8 cellular contexts compared by ENCODE assay signal in genomic region chr20:10511507-10512231, GRCh38.
DNase-seq lines count a peak whose midpoint lies in the region; ATAC-seq and TF ChIP-seq lines count a peak whose summit lies in the region.

No MANE protein-coding gene starts in this region.

- H2BK120ac ChIP-seq in neuronal stem cell (ENCODE audit: low read depth, low read length) = no peak overlapping the region

- H3K4me1 ChIP-seq in CD4-positive, CD25-positive, alpha-beta regulatory T cell (ENCODE audit: control insufficient read depth, insufficient read depth, low read length, poor library complexity, severe bottlenecking) = peaks cover 21% of the 10 kb centered on the region
- H3K4me1 ChIP-seq in PC-3 (ENCODE audit: insufficient read depth, low read length) = peaks cover 35% of the 10 kb centered on the region
- H3K4me1 ChIP-seq in neuronal stem cell (ENCODE audit: control insufficient read depth in 2 of 2, insufficient read depth in 1 of 2, low read depth in 1 of 2, low read length in 2 of 2) = peaks cover 8 to 13% of the 10 kb centered on the region in 2 donors
- H3K4me1 ChIP-seq in subcutaneous abdominal adipose tissue (ENCODE audit: control insufficient read depth in 5 of 5, insufficient read depth in 5 of 5, low read length in 5 of 5) = peaks cover 8 to 61% (median 53%) of the 10 kb centered on the region in 5 donors

- peak overlapping the region in 3 of 4 donors; percentile 49 to 70 (median 51) for H3K4me3 Mint-ChIP-seq in CD4-positive, CD25-positive, alpha-beta regulatory T cell
- H3K4me3 Mint-ChIP-seq in activated T-cell treated with anti-CD3 and anti-CD28 coated beads, Interleukin-2, amount 50 U/mL, for 24 hours = no peak overlapping the region

- peaks cover 15 to 36% (median 35%) of the 10 kb centered on the region in 4 donors for H3K4me1 Mint-ChIP-seq in CD4-positive, CD25-positive, alpha-beta regulatory T cell
- H3K4me1 Mint-ChIP-seq in activated T-cell treated with anti-CD3 and anti-CD28 coated beads, Interleukin-2, amount 50 U/mL, for 24 hours (ENCODE audit: low read depth) = peaks cover 34% of the 10 kb centered on the region

- intact Hi-C loops in PC-3 (cut with micrococcal nuclease) = loop anchor here (1.0 to 5.0 kb wide), 2 partner anchors 10 to 44 kb away; no protein-coding TSS in a partner anchor

- H4K20me1 ChIP-seq in PC-3 (ENCODE audit: low read length) = no peaks in the 10 kb centered on the region

- H3K27ac ChIP-seq in CD4-positive, CD25-positive, alpha-beta regulatory T cell (ENCODE audit: insufficient read depth, low read length, poor library complexity, severe bottlenecking) = no peak overlapping the region
- H3K27ac ChIP-seq in PC-3 (ENCODE audit: low read length) = peak overlapping the region; percentile 76
- no peak overlapping the region for H3K27ac ChIP-seq in neuronal stem cell (replicated peaks; ENCODE audit: low read length)
- H3K27ac ChIP-seq in subcutaneous abdominal adipose tissue (ENCODE audit: low read depth, low read length) = peak overlapping the region; percentile 77

- TF ChIP-seq CTCF in PC-3 (conservative IDR thresholded peaks at IDR 0.05; ENCODE audit: low read depth, low read length) = no peak
- TF ChIP-seq CTCF in fibroblast of mammary gland (conservative IDR thresholded peaks at IDR 0.05; ENCODE audit: control insufficient read depth, insufficient read depth, low read depth, low read length) = no peak

- H3K14ac ChIP-seq in neuronal stem cell (ENCODE audit: low read length) = no peak overlapping the region

- H3K27ac Mint-ChIP-seq in CD4-positive, CD25-positive, alpha-beta regulatory T cell = peak overlapping the region; percentile 20 to 91 (median 62)
- H3K27ac Mint-ChIP-seq in activated T-cell treated with anti-CD3 and anti-CD28 coated beads, Interleukin-2, amount 50 U/mL, for 24 hours = peak overlapping the region; percentile 84

- peak overlapping the region; percentile 42 for H3K4me2 ChIP-seq in PC-3 (ENCODE audit: low read length)
- H3K4me2 ChIP-seq in neuronal stem cell (ENCODE audit: insufficient read depth, low read length, poor library complexity, severe bottlenecking) = no peak overlapping the region

- peak overlapping the region; percentile 26 for H3K9ac ChIP-seq in PC-3 (ENCODE audit: low read length)
- no peak overlapping the region for H3K9ac ChIP-seq in neuronal stem cell (ENCODE audit: low read depth, low read length, poor library complexity)
- H3K9ac ChIP-seq in subcutaneous abdominal adipose tissue (ENCODE audit: low read length in 5 of 5) = no peak overlapping the region

- POLR2A ChIA-PET in PC-3 (lab: Charles Lee; ENCODE audit: unreplicated experiment) = interaction anchor here (0.5 to 0.6 kb wide), 2 partner anchors 87 to 413 kb away, joined by 3 read pairs; no protein-coding TSS in a partner anchor

- DNase-seq in CD4-positive, CD25-positive, alpha-beta regulatory T cell = peak; percentile 38 to 86 (median 50)
- DNase-seq in PC-3 = peak; percentile 98
- DNase-seq in activated T-cell treated with anti-CD3 and anti-CD28 coated beads, Interleukin-2, amount 50 U/mL, for 24 hours = peak; percentile 69
- peak; percentile 100 for DNase-seq in fibroblast of mammary gland (ENCODE audit: low read depth)
- no peak for DNase-seq in neuronal stem cell (ENCODE audit: low spot score)

- no peaks in the 10 kb centered on the region for H3K9me3 ChIP-seq in CD4-positive, CD25-positive, alpha-beta regulatory T cell (ENCODE audit: control insufficient read depth in 2 of 2, low read length in 2 of 2)
- H3K9me3 ChIP-seq in PC-3 (ENCODE audit: low read length) (no peaks in the 10 kb centered on the region), neuronal stem cell (replicated peaks in 1 of 2; ENCODE audit: control insufficient read depth in 2 of 2, insufficient read depth in 1 of 2, low read depth in 1 of 2, low read length in 2 of 2) (no peaks in the 10 kb centered on the region), subcutaneous abdominal adipose tissue (ENCODE audit: control insufficient read depth in 5 of 5, low read length in 5 of 5) (no peaks in the 10 kb centered on the region)

- no peak overlapping the region for H2BK15ac ChIP-seq in neuronal stem cell (ENCODE audit: low read length)

- no peak overlapping the region for H3K23ac ChIP-seq in neuronal stem cell (ENCODE audit: low read depth, low read length, poor library complexity)

- H3K18ac ChIP-seq in neuronal stem cell (ENCODE audit: low read length) = peak overlapping the region; percentile 11

- H3K9me2 ChIP-seq in PC-3 (replicated peaks; ENCODE audit: low read length) = no peaks in the 10 kb centered on the region

- H2AFZ ChIP-seq in PC-3 (ENCODE audit: low read length) (peak overlapping the region; percentile 12; the same call in 1 of the 2 replicates), neuronal stem cell (ENCODE audit: low read length) (no peak overlapping the region)

- BruUV-seq in PC-3 (replicated peaks; lab: Mats Ljungman, UMichigan) = no TSS peak

- H3K4me3 ChIP-seq in CD4-positive, CD25-positive, alpha-beta regulatory T cell (ENCODE audit: low read depth, low read length) = peak overlapping the region; percentile 18
- no peak overlapping the region for H3K4me3 ChIP-seq in PC-3 (ENCODE audit: low read length)
- H3K4me3 ChIP-seq in fibroblast of mammary gland (ENCODE audit: control insufficient read depth, low read depth, low read length) = no peak overlapping the region
- H3K4me3 ChIP-seq in neuronal stem cell (ENCODE audit: low read length in 2 of 2) = no peak overlapping the region
- H3K4me3 ChIP-seq in subcutaneous abdominal adipose tissue (ENCODE audit: low read depth in 1 of 5, low read length in 5 of 5) = peak overlapping the region in 1 of 5 donors; percentile 9

- no peaks in the 10 kb centered on the region for H3F3A ChIP-seq in PC-3 (ENCODE audit: low read length, unreplicated experiment)

- no peak overlapping the region for H2AK5ac ChIP-seq in neuronal stem cell (ENCODE audit: low read depth, low read length)

- no CpG with 5 or more reads among the region's 5 CpGs for WGBS in neuronal stem cell (ENCODE audit: extremely low coverage in 2 of 2, insufficient read length in 2 of 2, insufficient replicate concordance in 1 of 2), 2 donors

- peaks cover 3% of the 10 kb centered on the region for H3K36me3 Mint-ChIP-seq in CD4-positive, CD25-positive, alpha-beta regulatory T cell
- H3K36me3 Mint-ChIP-seq in activated T-cell treated with anti-CD3 and anti-CD28 coated beads, Interleukin-2, amount 50 U/mL, for 24 hours (ENCODE audit: low read depth) = peaks cover 6% of the 10 kb centered on the region

- peak; percentile 96 to 98 for ATAC-seq in CD4-positive, CD25-positive, alpha-beta regulatory T cell (ENCODE audit: low read depth in 2 of 2)
- ATAC-seq in GM19372 (IDR thresholded peaks at IDR 0.05; ENCODE audit: low read depth, unreplicated experiment) (peak; percentile 99), HG03457 (IDR thresholded peaks at IDR 0.05; ENCODE audit: unreplicated experiment) (peak; percentile 97), PC-3 (peak; percentile 98)

- H3K27me3 Mint-ChIP-seq in CD4-positive, CD25-positive, alpha-beta regulatory T cell = no peaks in the 10 kb centered on the region
- no peaks in the 10 kb centered on the region for H3K27me3 Mint-ChIP-seq in activated T-cell treated with anti-CD3 and anti-CD28 coated beads, Interleukin-2, amount 50 U/mL, for 24 hours

- no peak overlapping the region for H4K91ac ChIP-seq in neuronal stem cell (ENCODE audit: low read depth, low read length, poor library complexity)

- no peaks in the 10 kb centered on the region for H3K79me1 ChIP-seq in neuronal stem cell (ENCODE audit: low read depth, low read length)

- peaks cover 15% of the 10 kb centered on the region for H3K79me2 ChIP-seq in PC-3 (ENCODE audit: low read length)

- H2BK5ac ChIP-seq in neuronal stem cell (ENCODE audit: low read length) = no peak overlapping the region

- H3K4ac ChIP-seq in neuronal stem cell (ENCODE audit: low read length) = no peak overlapping the region

- H3K27me3 ChIP-seq in CD4-positive, CD25-positive, alpha-beta regulatory T cell (ENCODE audit: control insufficient read depth, insufficient read depth, low read length) = no peaks in the 10 kb centered on the region
- no peaks in the 10 kb centered on the region for H3K27me3 ChIP-seq in PC-3 (ENCODE audit: low read length)
- H3K27me3 ChIP-seq in neuronal stem cell (ENCODE audit: control insufficient read depth in 3 of 3, insufficient read depth in 3 of 3, low read depth in 1 of 3, low read length in 3 of 3) = no peaks in the 10 kb centered on the region
- no peaks in the 10 kb centered on the region for H3K27me3 ChIP-seq in subcutaneous abdominal adipose tissue (ENCODE audit: control insufficient read depth in 5 of 5, insufficient read depth in 4 of 5, low read length in 5 of 5)

- H3K9me3 Mint-ChIP-seq in CD4-positive, CD25-positive, alpha-beta regulatory T cell = no peaks in the 10 kb centered on the region
- H3K9me3 Mint-ChIP-seq in activated T-cell treated with anti-CD3 and anti-CD28 coated beads, Interleukin-2, amount 50 U/mL, for 24 hours = no peaks in the 10 kb centered on the region

- H3K36me3 ChIP-seq in CD4-positive, CD25-positive, alpha-beta regulatory T cell (ENCODE audit: control insufficient read depth, insufficient read depth, low read length) = no peaks in the 10 kb centered on the region
- H3K36me3 ChIP-seq in PC-3 (ENCODE audit: low read depth, low read length) (no peaks in the 10 kb centered on the region), neuronal stem cell (replicated peaks in 1 of 2; ENCODE audit: control insufficient read depth in 2 of 2, insufficient read depth in 2 of 2, low read length in 2 of 2) (no peaks in the 10 kb centered on the region), subcutaneous abdominal adipose tissue (ENCODE audit: control insufficient read depth in 5 of 5, insufficient read depth in 5 of 5, low read length in 5 of 5) (no peaks in the 10 kb centered on the region)

- CTCF ChIA-PET in PC-3 (lab: Charles Lee) = interaction anchor here (0.6 kb wide), 1 partner anchor 86 kb away, joined by 3 read pairs; no protein-coding TSS in a partner anchor

- H2BK12ac ChIP-seq in neuronal stem cell (ENCODE audit: low read length) = no peak overlapping the region

- no peak overlapping the region for H4K8ac ChIP-seq in neuronal stem cell (ENCODE audit: low read depth, low read length)

Comparison
In these comparisons a context has a peak if more than half of its experiments do, and no peak if none do; other contexts are left out.
1. H3K27ac ChIP-seq: peak in PC-3 (single experiment) and subcutaneous abdominal adipose tissue (single experiment); none in CD4-positive, CD25-positive, alpha-beta regulatory T cell (single experiment) and neuronal stem cell (single experiment).
2. Peak in every context shown above with its lines, with median percentiles within 50 percentile points of each other: ATAC-seq.